9 cellular contexts compared by ENCODE assay signal in genomic region chr16:68244481-68244902, GRCh38. TPM values are rescaled to one million over a fixed set of nuclear protein-coding genes. Genes with fewer than 3 reads are reported as not detected.
DNase-seq lines count a peak whose midpoint lies in the region; ATAC-seq, FAIRE-seq and TF ChIP-seq lines count a peak whose summit lies in the region.
"Had no signal": no experiment of that assay in that cellular context is flagged by ENCODE, and none has a peak within 500 bp of the region (broad histone marks: within the 10 kb centered on the region; RNA-seq: fewer than 3 reads in every experiment).

No MANE protein-coding gene starts in this region.

- DNase-seq in T-helper 2 cell treated with Interferon-gamma antibody and Interleukin-4, amounts not matched to agents 5 μg/mL and 100 μg/mL, for 36 hours (ENCODE audit: low spot score): no peak
- DNase-seq in T-helper 2 cell: no peak
- DNase-seq in activated CD8-positive, alpha-beta T cell treated with anti-CD3 and anti-CD28 coated beads, Interleukin-2, amount 10 ng/mL, durations not matched to agents 7 days and 5 days: no peak
- DNase-seq in keratinocyte (ENCODE audit: low read depth, low spot score): no peak
- peak in 1 of 49 donors; percentile 26 for DNase-seq in substantia nigra (lab: John Stamatoyannopoulos, UW)
- no peak for DNase-seq in central memory CD4-positive, alpha-beta T cell
- no peak for DNase-seq in SHP77 treated with DMSO at 0.1 percent for 48 hours (lab: John Stamatoyannopoulos, UW)
- DNase-seq in HEK293T (ENCODE audit: extremely low spot score): no peak

- peak overlapping the region; percentile 84 for H3K27ac Mint-ChIP-seq in T-helper 2 cell treated with Interferon-gamma antibody and Interleukin-4, amounts not matched to agents 5 μg/mL and 100 μg/mL, for 36 hours
- peak overlapping the region; percentile 78 for H3K27ac Mint-ChIP-seq in activated CD8-positive, alpha-beta T cell treated with anti-CD3 and anti-CD28 coated beads, Interleukin-2, amount 10 ng/mL, durations not matched to agents 7 days and 5 days

- ATAC-seq in activated CD8-positive, alpha-beta T cell treated with anti-CD3 and anti-CD28 coated beads, Interleukin-2, amount 10 ng/mL, durations not matched to agents 7 days and 5 days: peak; percentile 1

- H3K27ac ChIP-seq in keratinocyte (ENCODE audit: control insufficient read depth, insufficient read depth, low read length) (peak overlapping the region; percentile 31), substantia nigra (ENCODE audit: low read depth, low read length, poor library complexity, severe bottlenecking) (peak overlapping the region; percentile 80)

- H3K4me3 Mint-ChIP-seq in T-helper 2 cell treated with Interferon-gamma antibody and Interleukin-4, amounts not matched to agents 5 μg/mL and 100 μg/mL, for 36 hours: peak overlapping the region; percentile 100
- H3K4me3 Mint-ChIP-seq in activated CD8-positive, alpha-beta T cell treated with anti-CD3 and anti-CD28 coated beads, Interleukin-2, amount 10 ng/mL, durations not matched to agents 7 days and 5 days: peak overlapping the region; percentile 95

- H3K79me2 ChIP-seq in keratinocyte (ENCODE audit: control insufficient read depth, insufficient read depth, low read length): no peaks in the 10 kb centered on the region

- no peaks in the 10 kb centered on the region for H3K9me3 ChIP-seq in keratinocyte (ENCODE audit: control insufficient read depth, low read depth, low read length)

- peak overlapping the region; percentile 98 for H2AFZ ChIP-seq in keratinocyte (ENCODE audit: control insufficient read depth, low read length)

- H3K9me1 ChIP-seq in keratinocyte (ENCODE audit: control insufficient read depth, extremely low read depth, insufficient read depth, low read length): peaks cover 3% of the 10 kb centered on the region

- H3K9me3 Mint-ChIP-seq in T-helper 2 cell treated with Interferon-gamma antibody and Interleukin-4, amounts not matched to agents 5 μg/mL and 100 μg/mL, for 36 hours: no peaks in the 10 kb centered on the region
- no peaks in the 10 kb centered on the region for H3K9me3 Mint-ChIP-seq in activated CD8-positive, alpha-beta T cell treated with anti-CD3 and anti-CD28 coated beads, Interleukin-2, amount 10 ng/mL, durations not matched to agents 7 days and 5 days (ENCODE audit: insufficient read depth)

- no peak for FAIRE-seq in keratinocyte (lab: Jason Lieb, UNC)

- peaks cover 4% of the 10 kb centered on the region for H3K36me3 Mint-ChIP-seq in T-helper 2 cell treated with Interferon-gamma antibody and Interleukin-4, amounts not matched to agents 5 μg/mL and 100 μg/mL, for 36 hours (ENCODE audit: low read depth)
- H3K36me3 Mint-ChIP-seq in activated CD8-positive, alpha-beta T cell treated with anti-CD3 and anti-CD28 coated beads, Interleukin-2, amount 10 ng/mL, durations not matched to agents 7 days and 5 days (ENCODE audit: low read depth): peaks cover 2% of the 10 kb centered on the region

- peak overlapping the region; percentile 72 for H3K9ac ChIP-seq in keratinocyte (ENCODE audit: control insufficient read depth, extremely low read depth, insufficient read depth, low read length)

- CTCF ChIA-PET in activated CD8-positive, alpha-beta T cell treated with anti-CD3 and anti-CD28 coated beads, Interleukin-2, amount 10 ng/mL, durations not matched to agents 7 days and 5 days (lab: Charles Lee): interaction anchor here (1.0 to 5.0 kb wide), 4 partner anchors 18 to 111 kb away, joined by 4 to 48 read pairs (median 22); partner anchors contain the start of gene SLC7A6
- CTCF ChIA-PET in HEK293T (lab: Yijun Ruan, JAX): interaction anchor here (0.6 to 1.0 kb wide), 2 partner anchors 19 to 178 kb away, joined by 3 to 5 read pairs; partner anchors contain the start of gene SLC7A6

- POLR2A ChIA-PET in activated CD8-positive, alpha-beta T cell treated with anti-CD3 and anti-CD28 coated beads, Interleukin-2, amount 10 ng/mL, durations not matched to agents 7 days and 5 days (lab: Charles Lee): interaction anchor here (0.5 to 2.8 kb wide), 4 partner anchors 10 to 227 kb away, joined by 3 to 8 read pairs (median 3); partner anchors contain the start of genes PRMT7 and SLC7A6OS
- POLR2A ChIA-PET in HEK293T (lab: Yijun Ruan, JAX): interaction anchor here (0.9 to 1.4 kb wide), 5 partner anchors 7 to 160 kb away, joined by 3 to 6 read pairs (median 3); partner anchors contain the start of genes NFATC3 and SLC7A6

- peaks cover 0 to 5% of the 10 kb centered on the region in 2 experiments for H3K36me3 ChIP-seq in keratinocyte (ENCODE audit: control insufficient read depth in 2 of 2, extremely low read depth in 1 of 2, insufficient read depth in 2 of 2, low read length in 2 of 2)

- TF ChIP-seq CTCF in keratinocyte (optimal IDR thresholded peaks at IDR 0.05 in 1 of 3, IDR thresholded peaks at IDR 0.05 in 1 of 3, conservative IDR thresholded peaks at IDR 0.05 in 1 of 3; ENCODE audit: extremely low read depth in 1 of 3, insufficient read depth in 2 of 3, low read length in 3 of 3): no peak

- H3K4me1 ChIP-seq in keratinocyte (ENCODE audit: control insufficient read depth, extremely low read depth, insufficient read depth, low read length): peaks cover 18% of the 10 kb centered on the region

- H3K27me3 Mint-ChIP-seq in T-helper 2 cell treated with Interferon-gamma antibody and Interleukin-4, amounts not matched to agents 5 μg/mL and 100 μg/mL, for 36 hours (ENCODE audit: low read depth): peaks cover 4% of the 10 kb centered on the region
- no peaks in the 10 kb centered on the region for H3K27me3 Mint-ChIP-seq in activated CD8-positive, alpha-beta T cell treated with anti-CD3 and anti-CD28 coated beads, Interleukin-2, amount 10 ng/mL, durations not matched to agents 7 days and 5 days (ENCODE audit: low read depth)

- H3K4me3 ChIP-seq in keratinocyte (ENCODE audit: control insufficient read depth in 2 of 3, extremely low read depth in 1 of 3, insufficient read depth in 2 of 3, low read depth in 1 of 3, low read length in 3 of 3): peak overlapping the region; percentile 94 to 97 (median 96)

- H3K4me2 ChIP-seq in keratinocyte (ENCODE audit: control insufficient read depth, extremely low read depth, insufficient read depth, low read depth, low read length): peak overlapping the region; percentile 97

- dilution Hi-C loops in keratinocyte (cut with MboI; ENCODE audit: extremely low pct_ligation_motif_present, low sequenced_read_pairs): no loop called here

- H3K27me3 ChIP-seq in keratinocyte (ENCODE audit: control insufficient read depth, extremely low read depth, insufficient read depth, low read length): no peaks in the 10 kb centered on the region

- no peaks in the 10 kb centered on the region for H4K20me1 ChIP-seq in keratinocyte (ENCODE audit: control insufficient read depth, extremely low read depth, insufficient read depth, low read length)

- H3K4me1 Mint-ChIP-seq in T-helper 2 cell treated with Interferon-gamma antibody and Interleukin-4, amounts not matched to agents 5 μg/mL and 100 μg/mL, for 36 hours (ENCODE audit: low read depth): peaks cover 17% of the 10 kb centered on the region
- H3K4me1 Mint-ChIP-seq in activated CD8-positive, alpha-beta T cell treated with anti-CD3 and anti-CD28 coated beads, Interleukin-2, amount 10 ng/mL, durations not matched to agents 7 days and 5 days (ENCODE audit: low read depth): peaks cover 31% of the 10 kb centered on the region

TF ChIP-seq in HEK293T, 16 proteins besides CTCF, POLR2A, EP300 and RAD21 (continues in another document):
- TF ChIP-seq ZNF384 (IDR thresholded peaks at IDR 0.05): no peak
- TF ChIP-seq TARDBP (IDR thresholded peaks at IDR 0.05): no peak
- TF ChIP-seq ARNT (IDR thresholded peaks at IDR 0.05): no peak
- no peak for TF ChIP-seq FOXA1 (IDR thresholded peaks at IDR 0.05)
- no peak for TF ChIP-seq PKNOX1 (IDR thresholded peaks at IDR 0.05)

RNA-seq across cellular contexts. Expression of gene PLA2G15, which starts 0.7 kb away (rescaled TPM):
- 1 to 10 TPM; 8.6 to 9.4 TPM for total RNA-seq in activated CD8-positive, alpha-beta T cell treated with anti-CD3 and anti-CD28 coated beads, Interleukin-2, amount 10 ng/mL, durations not matched to agents 7 days and 5 days
- 9.2 to 16.6 TPM (median 12.1 TPM) in 3 replicates for polyA plus RNA-seq in keratinocyte
- polyA plus RNA-seq in keratinocyte (2011; ENCODE audit: low read depth): 11.9 TPM
- 4.5 and 7.1 TPM in 2 replicates for polyA plus RNA-seq in keratinocyte (2011; cell fraction: cytosol; rRNA removed)
- 26.5 and 29.3 TPM in 2 replicates for polyA plus RNA-seq in keratinocyte (2011; cell fraction: nucleus; rRNA removed)
- 11.6 and 11.8 TPM in 2 replicates for polyA plus RNA-seq in keratinocyte (2012; ENCODE audit: low replicate concordance)
- 11.7 to 22.2 TPM (median 18.8 TPM) in 3 replicates for polyA minus RNA-seq in keratinocyte
- polyA minus RNA-seq in keratinocyte (2011; cell fraction: cytosol; rRNA and poly(A)+ RNA removed): 13.6 TPM
- polyA minus RNA-seq in keratinocyte (2011; cell fraction: nucleus; rRNA and poly(A)+ RNA removed): 21.2 and 24.3 TPM in 2 replicates

RNA-seq across cellular contexts. Expression of gene ESRP2, which starts 8.6 kb away (rescaled TPM):
- under 1 TPM in 1 of 2 experiments, not detected in 1; 0.18 TPM for total RNA-seq in activated CD8-positive, alpha-beta T cell treated with anti-CD3 and anti-CD28 coated beads, Interleukin-2, amount 10 ng/mL, durations not matched to agents 7 days and 5 days
- 34.8 to 53.9 TPM (median 39.2 TPM) in 3 replicates for polyA plus RNA-seq in keratinocyte
- polyA plus RNA-seq in keratinocyte (2011; ENCODE audit: low read depth): 17.9 TPM
- polyA plus RNA-seq in keratinocyte (2011; cell fraction: cytosol; rRNA removed): 20.2 and 23.8 TPM in 2 replicates
- 93.9 and 100 TPM in 2 replicates for polyA plus RNA-seq in keratinocyte (2011; cell fraction: nucleus; rRNA removed)
- 31.4 and 42.0 TPM in 2 replicates for polyA plus RNA-seq in keratinocyte (2012; ENCODE audit: low replicate concordance)
- polyA minus RNA-seq in keratinocyte: 68.0 to 78.2 TPM (median 73.5 TPM) in 3 replicates
- polyA minus RNA-seq in keratinocyte (2011; cell fraction: cytosol; rRNA and poly(A)+ RNA removed): 35.1 TPM
- polyA minus RNA-seq in keratinocyte (2011; cell fraction: nucleus; rRNA and poly(A)+ RNA removed): 44.2 and 52.1 TPM in 2 replicates
- total RNA-seq: T-helper 2 cell treated with Interferon-gamma antibody and Interleukin-4, amounts not matched to agents 100 ng/mL and 5 ng/mL, for 36 hours had no signal

RNA-seq across cellular contexts. Expression of gene SLC7A6, which starts 19.8 kb away (rescaled TPM):
- total RNA-seq in activated CD8-positive, alpha-beta T cell treated with anti-CD3 and anti-CD28 coated beads, Interleukin-2, amount 10 ng/mL, durations not matched to agents 7 days and 5 days: 10 to 100 TPM; 84.1 to 85.0 TPM
- 35.0 to 45.9 TPM (median 43.4 TPM) in 3 replicates for polyA plus RNA-seq in keratinocyte
- 11.6 TPM for polyA plus RNA-seq in keratinocyte (2011; ENCODE audit: low read depth)
- 15.5 and 20.5 TPM in 2 replicates for polyA plus RNA-seq in keratinocyte (2011; cell fraction: cytosol; rRNA removed)
- polyA plus RNA-seq in keratinocyte (2011; cell fraction: nucleus; rRNA removed): 113 and 126 TPM in 2 replicates
- 13.9 and 24.3 TPM in 2 replicates for polyA plus RNA-seq in keratinocyte (2012; ENCODE audit: low replicate concordance)
- polyA minus RNA-seq in keratinocyte: 85.4 to 135 TPM (median 106 TPM) in 3 replicates
- 28.0 TPM for polyA minus RNA-seq in keratinocyte (2011; cell fraction: cytosol; rRNA and poly(A)+ RNA removed)
- polyA minus RNA-seq in keratinocyte (2011; cell fraction: nucleus; rRNA and poly(A)+ RNA removed): 70.1 and 116 TPM in 2 replicates
